In the genomic region with DNA sequence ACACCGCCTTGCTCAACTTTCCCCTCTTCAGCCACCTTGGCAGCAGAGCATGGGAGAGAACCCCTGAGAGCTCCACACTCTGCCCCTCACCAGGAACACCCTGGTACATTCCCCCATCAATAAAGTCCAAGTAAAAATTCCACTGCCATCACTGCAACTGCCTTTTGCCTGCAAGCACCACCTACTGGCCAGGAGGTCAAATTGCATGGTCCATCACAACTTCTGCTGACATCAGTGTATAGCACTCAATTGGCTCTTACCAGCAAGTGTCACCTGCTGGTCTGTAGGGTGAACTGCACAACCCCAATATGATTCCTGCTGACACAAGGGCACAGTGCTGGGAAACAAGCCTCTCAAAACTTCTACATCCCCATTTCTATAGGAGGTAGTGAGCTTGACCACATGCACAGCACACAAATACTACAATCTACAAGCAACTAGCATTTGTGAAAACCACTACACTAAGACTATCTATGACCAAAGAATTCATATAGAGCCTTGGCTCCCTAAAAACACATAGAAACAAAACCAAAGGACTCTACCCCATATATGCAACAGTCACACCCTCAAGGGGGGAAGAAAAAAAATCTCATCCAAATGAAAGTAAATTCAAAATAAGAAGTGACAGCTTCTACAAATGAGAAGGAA, we compare ENCODE assay signal across 10 cellular contexts.
DNase-seq lines count a peak whose midpoint lies in the region; ATAC-seq and TF ChIP-seq lines count a peak whose summit lies in the region.
"Had no signal": no experiment of that assay in that cellular context is flagged by ENCODE, and none has a peak within 500 bp of the region (broad histone marks: within the 10 kb centered on the region; RNA-seq: fewer than 3 reads in every experiment).

No MANE protein-coding gene starts in this region.

- DNase-seq in NCI-H2171 treated with DMSO at 0.1 percent for 48 hours (lab: John Stamatoyannopoulos, UW) (peak; percentile 49), NCI-H2171 (lab: John Stamatoyannopoulos, UW) (no peak), SHP77 treated with DMSO at 0.1 percent for 48 hours (lab: John Stamatoyannopoulos, UW) (peak; percentile 41), choroid plexus epithelial cell (ENCODE audit: low read depth) (peak; percentile 53), osteocyte (ENCODE audit: extremely low spot score, unreplicated experiment) (no peak), NCI-H2029 (lab: John Stamatoyannopoulos, UW) (no peak)

- H3K4me3 ChIP-seq in choroid plexus epithelial cell (ENCODE audit: low read depth, low read length), result no peak overlapping the region
- H3K4me3 ChIP-seq: BLaER1 treated with 17β-estradiol and CSF1 and Interleukin-3, amounts not matched to agents 10 nM and 100 nM had no signal

- no peaks in the 10 kb centered on the region for H3K36me3 Mint-ChIP-seq in osteocyte (ENCODE audit: unreplicated experiment)

- ATAC-seq in HG02798 (IDR thresholded peaks at IDR 0.05; ENCODE audit: poor library complexity, unreplicated experiment), result peak; percentile 79
- ATAC-seq in GM18517 (IDR thresholded peaks at IDR 0.05; ENCODE audit: unreplicated experiment), result no peak

- H3K27me3 Mint-ChIP-seq in osteocyte (ENCODE audit: unreplicated experiment), result peaks cover 18% of the 10 kb centered on the region

- TF ChIP-seq CTCF in choroid plexus epithelial cell (conservative IDR thresholded peaks at IDR 0.05; ENCODE audit: low read depth, low read length) (peak; percentile 67), osteocyte (IDR thresholded peaks at IDR 0.05) (peak; percentile 35)

- H3K9me3 Mint-ChIP-seq in osteocyte (ENCODE audit: unreplicated experiment), result peaks cover 14% of the 10 kb centered on the region

- no peak overlapping the region for H3K27ac Mint-ChIP-seq in osteocyte (ENCODE audit: unreplicated experiment)
- H3K27ac Mint-ChIP-seq: activated naive CD8-positive, alpha-beta T cell had no signal

- H3K4me1 Mint-ChIP-seq in osteocyte (ENCODE audit: unreplicated experiment), result peaks cover 7% of the 10 kb centered on the region

- no peak overlapping the region for H3K4me3 Mint-ChIP-seq in osteocyte (ENCODE audit: unreplicated experiment)
- H3K4me3 Mint-ChIP-seq: activated naive CD8-positive, alpha-beta T cell had no signal

Comparison
In these comparisons a context has a peak if more than half of its experiments do, and no peak if none do; other contexts are left out.
1. DNase-seq: peak in NCI-H2171 treated with DMSO at 0.1 percent for 48 hours (single experiment), SHP77 treated with DMSO at 0.1 percent for 48 hours (single experiment) and choroid plexus epithelial cell (single experiment); none in NCI-H2171 (single experiment), osteocyte (single experiment) and NCI-H2029 (single experiment).